Comparison of ENCODE assay signal across 9 cellular contexts in the genomic region with DNA sequence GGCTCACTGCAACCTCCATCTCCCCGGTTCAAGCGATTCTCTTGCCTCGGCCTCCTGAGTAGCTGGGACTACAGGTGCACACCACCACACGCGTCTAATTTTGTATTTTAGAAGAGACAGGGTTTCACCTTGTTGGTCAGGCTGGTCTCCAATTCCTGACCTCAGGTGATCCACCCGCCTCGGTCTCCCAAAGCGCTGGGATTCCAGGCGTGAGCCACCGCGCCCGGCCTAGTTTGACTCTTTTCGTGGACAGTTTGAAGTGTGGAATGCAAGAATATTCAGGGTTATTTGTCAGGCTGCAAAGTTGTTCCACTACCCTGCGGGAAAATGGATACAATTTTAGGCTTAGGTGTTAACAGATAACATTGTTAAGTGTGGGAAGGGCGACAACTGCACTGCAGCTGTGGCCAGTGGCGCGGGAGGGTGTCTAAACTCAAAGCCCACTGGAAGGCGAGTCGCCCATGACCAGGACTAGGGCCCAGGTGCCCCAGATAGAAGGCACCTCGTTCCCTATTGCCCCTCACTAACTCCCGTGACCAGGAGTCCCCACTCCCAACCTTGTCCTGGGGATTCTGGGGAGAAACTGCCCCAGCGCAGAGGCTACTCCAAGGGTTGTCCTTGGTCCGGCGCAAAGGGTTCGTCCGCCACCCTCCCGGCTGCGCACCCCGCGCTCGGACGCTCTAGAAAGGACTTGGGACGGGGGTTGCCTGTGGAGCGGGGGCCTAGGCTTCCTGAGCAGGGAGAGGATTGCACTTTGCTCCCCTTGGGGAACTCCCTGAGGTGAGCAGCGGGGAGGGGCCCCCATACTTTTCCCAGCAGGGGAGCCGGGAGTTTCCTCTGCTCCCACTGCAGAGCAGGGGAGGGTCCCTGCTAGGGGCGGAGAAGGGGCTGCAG. TPM values are rescaled to one million over a fixed set of nuclear protein-coding genes. Genes with fewer than 3 reads are reported as not detected.
A peak's percentile ranks its signal among the peaks of the same experiment; 100 is the strongest.
DNase-seq lines count a peak whose midpoint lies in the region; ATAC-seq, FAIRE-seq and TF ChIP-seq lines count a peak whose summit lies in the region.
"Had no signal": no experiment of that assay in that cellular context is flagged by ENCODE, and none has a peak within 500 bp of the region (broad histone marks: within the 10 kb centered on the region; RNA-seq: fewer than 3 reads in every experiment).

No MANE protein-coding gene starts in this region.

- H3K27me3 Mint-ChIP-seq in T-helper 17 cell, result no peaks in the 10 kb centered on the region

- ATAC-seq in T-helper 17 cell (no peak), gastrocnemius medialis (no peak), GM19467 (IDR thresholded peaks at IDR 0.05; ENCODE audit: unreplicated experiment) (no peak), GM18498 (IDR thresholded peaks at IDR 0.05; ENCODE audit: unreplicated experiment) (no peak)

- in situ Hi-C loops in GM13976 (cut with MboI; ENCODE audit: low sequenced_read_pairs, unreplicated experiment) (no loop called here), gastrocnemius medialis (cut with MboI; ENCODE audit: low sequenced_read_pairs in 4 of 4) (no loop called here)

- H3K9me3 ChIP-seq in T-helper 17 cell (ENCODE audit: control insufficient read depth, low read length, poor library complexity, severe bottlenecking), result no peaks in the 10 kb centered on the region
- no peaks in the 10 kb centered on the region for H3K9me3 ChIP-seq in iPS-15b (ENCODE audit: control insufficient read depth, insufficient read depth, low read length)
- no peaks in the 10 kb centered on the region for H3K9me3 ChIP-seq in gastrocnemius medialis

- no peak for TF ChIP-seq CTCF in GM13976 (IDR thresholded peaks at IDR 0.05; ENCODE audit: borderline replicate concordance, control extremely low read depth, extremely low read depth, insufficient read depth, missing control alignments)
- TF ChIP-seq CTCF in gastrocnemius medialis (IDR thresholded peaks at IDR 0.05 in 4 of 5, conservative IDR thresholded peaks at IDR 0.05 in 1 of 5), result no peak
- TF ChIP-seq CTCF in D721Med (IDR thresholded peaks at IDR 0.05; ENCODE audit: insufficient read depth, missing control alignments), result no peak

- intact Hi-C loops in gastrocnemius medialis (cut with DNase I; ENCODE audit: low total_unique reads), result loop anchor here (2.0 to 5.0 kb wide), 3 partner anchors 188 to 1297 kb away; partner anchors contain the start of genes ASMTL, DHRSX, SLC25A6 and ZBED1

- peak overlapping the region; percentile 72 for H3K27ac Mint-ChIP-seq in T-helper 17 cell

- TF ChIP-seq POLR2A in gastrocnemius medialis (IDR thresholded peaks at IDR 0.05), result no peak

- DNase-seq in GM13976 (ENCODE audit: low spot score), result peak; percentile 48
- DNase-seq in T-helper 17 cell, result no peak
- no peak for DNase-seq in gastrocnemius medialis
- DNase-seq in D721Med (ENCODE audit: insufficient read length, low spot score), result no peak
- DNase-seq in germinal center (ENCODE audit: low spot score), result no peak

- no peak for FAIRE-seq in D721Med (lab: Jason Lieb, UNC)

- H3K9ac ChIP-seq in iPS-15b (ENCODE audit: low read depth, low read length), result peak overlapping the region; percentile 37

- H3K36me3 Mint-ChIP-seq in T-helper 17 cell (ENCODE audit: low read depth), result no peaks in the 10 kb centered on the region

- H3K4me1 Mint-ChIP-seq in T-helper 17 cell, result peaks cover 33% of the 10 kb centered on the region

- H3K4me3 Mint-ChIP-seq in T-helper 17 cell, result peak overlapping the region; percentile 98

- H3K36me3 ChIP-seq in iPS-15b (ENCODE audit: control insufficient read depth, insufficient read depth, low read length), result no peaks in the 10 kb centered on the region
- H3K36me3 ChIP-seq in gastrocnemius medialis, result no peaks in the 10 kb centered on the region

- H3K4me1 ChIP-seq in iPS-15b (ENCODE audit: control insufficient read depth, insufficient read depth, low read length) (peaks cover 3% of the 10 kb centered on the region), gastrocnemius medialis (peaks cover 24 to 26% of the 10 kb centered on the region in 2 donors)

- peaks cover 48% of the 10 kb centered on the region for H3K27me3 ChIP-seq in iPS-15b (ENCODE audit: control insufficient read depth, insufficient read depth, low read length)
- H3K27me3 ChIP-seq in gastrocnemius medialis, result no peaks in the 10 kb centered on the region

- peak overlapping the region in 2 of 4 donors; percentile 88 to 95 for H3K27ac ChIP-seq in gastrocnemius medialis
- H3K27ac ChIP-seq: HL-60 had no signal

- H3K4me3 ChIP-seq in iPS-15b (ENCODE audit: low read depth, low read length) (peak overlapping the region; percentile 67), gastrocnemius medialis (peak overlapping the region in 3 of 4 donors; percentile 79 to 88 (median 83))

RNA-seq across cellular contexts. Expression of gene CD99, which starts 1.1 kb away (rescaled TPM):
- 100 to 1,000 TPM; 227 to 275 TPM for total RNA-seq in T-helper 17 cell
- total RNA-seq in gastrocnemius medialis, result 100 to 1,000 TPM; 110 to 207 (median 133) TPM
